Comparison of ENCODE assay signal across 22 cellular contexts in genomic region chr10:45655219-45655618, GRCh38. TPM values are rescaled to one million over a fixed set of nuclear protein-coding genes. Genes with fewer than 3 reads are reported as not detected.
DNase-seq lines count a peak whose midpoint lies in the region; ATAC-seq, FAIRE-seq and TF ChIP-seq lines count a peak whose summit lies in the region.
"Had no signal": no experiment of that assay in that cellular context is flagged by ENCODE, and none has a peak within 500 bp of the region (broad histone marks: within the 10 kb centered on the region; RNA-seq: fewer than 3 reads in every experiment).

No MANE protein-coding gene starts in this region.

- DNase-seq in activated T-cell treated with anti-CD3 and anti-CD28 coated beads, Interleukin-2, amount 50 U/mL, for 72 hours: no peak
- DNase-seq in activated T-cell treated with anti-CD3 and anti-CD28 coated beads for 4 hours (no peak), immature natural killer cell (peak in 2 of 3 donors; percentile 14 to 16), small intestine (no peak), CD14-positive monocyte (ENCODE audit: low spot score) (no peak), KBM-7 (no peak)
- DNase-seq: Calu3; CD8-positive, alpha-beta T cell; EL; GOT3; MM.1S; NCI-H1092; NCI-H748 treated with DMSO at 0.1 percent for 48 hours; PC-3; RPMI8226; SHP77 treated with DMSO at 0.1 percent for 48 hours had no signal

- H3K27me3 Mint-ChIP-seq in activated T-cell treated with anti-CD3 and anti-CD28 coated beads, Interleukin-2, amount 50 U/mL, for 72 hours (ENCODE audit: low read depth): no peaks in the 10 kb centered on the region
- H3K27me3 Mint-ChIP-seq in immature natural killer cell (ENCODE audit: low read depth in 3 of 3): peaks cover 0 to 3% (median 0%) of the 10 kb centered on the region in 3 donors
- H3K27me3 Mint-ChIP-seq in CD14-positive monocyte (ENCODE audit: low read depth in 3 of 3): no peaks in the 10 kb centered on the region
- H3K27me3 Mint-ChIP-seq: IgD-negative memory B cell had no signal

- intact Hi-C loops in CD14-positive monocyte (cut with micrococcal nuclease): no loop called here

- H3K9me2 ChIP-seq in OCI-LY1 (ENCODE audit: low read depth, low read length): no peaks in the 10 kb centered on the region

- peak overlapping the region in 1 of 2 donors; percentile 2 for H3K4me3 Mint-ChIP-seq in activated T-cell treated with anti-CD3 and anti-CD28 coated beads, Interleukin-2, amount 50 U/mL, for 72 hours
- peak overlapping the region; percentile 3 to 46 (median 15) for H3K4me3 Mint-ChIP-seq in immature natural killer cell
- no peak overlapping the region for H3K4me3 Mint-ChIP-seq in CD14-positive monocyte
- H3K4me3 Mint-ChIP-seq: CD8-positive, alpha-beta T cell had no signal

- H3K27ac Mint-ChIP-seq in activated T-cell treated with anti-CD3 and anti-CD28 coated beads, Interleukin-2, amount 50 U/mL, for 72 hours: peak overlapping the region; percentile 3
- peak overlapping the region in 5 of 6 donors; percentile 0 to 57 (median 54) for H3K27ac Mint-ChIP-seq in immature natural killer cell
- H3K27ac Mint-ChIP-seq in CD14-positive monocyte: no peak overlapping the region
- H3K27ac Mint-ChIP-seq: CD8-positive, alpha-beta T cell had no signal

- H3K36me3 ChIP-seq in OCI-LY1 (ENCODE audit: insufficient read depth, low read length): peaks cover 40% of the 10 kb centered on the region
- H3K36me3 ChIP-seq in small intestine (ENCODE audit: control insufficient read depth in 2 of 2, insufficient read depth in 2 of 2, low read length in 2 of 2): peaks cover 2 to 3% of the 10 kb centered on the region in 2 donors

- no peak for ATAC-seq in activated T-cell treated with anti-CD3 and anti-CD28 coated beads, Interleukin-2, amount 50 U/mL, for 72 hours (replicated peaks in 1 of 2)
- no peak for ATAC-seq in HG03442 (IDR thresholded peaks at IDR 0.05; ENCODE audit: unreplicated experiment)
- ATAC-seq: A549; CD8-positive, alpha-beta T cell; HCT116; PC-3 had no signal

- H2AFZ ChIP-seq in OCI-LY1 (ENCODE audit: low read length): no peak overlapping the region

- TF ChIP-seq CTCF in OCI-LY1 (IDR thresholded peaks at IDR 0.05; ENCODE audit: low read length) (no peak), CD14-positive monocyte (IDR thresholded peaks at IDR 0.05) (no peak)

- H3K9me3 Mint-ChIP-seq in activated T-cell treated with anti-CD3 and anti-CD28 coated beads, Interleukin-2, amount 50 U/mL, for 72 hours: peaks cover 0 to 3% of the 10 kb centered on the region in 2 donors
- H3K9me3 Mint-ChIP-seq in immature natural killer cell (peaks cover 0 to 9% (median 3%) of the 10 kb centered on the region in 6 donors), CD14-positive monocyte (peaks cover 2 to 14% (median 6%) of the 10 kb centered on the region in 7 donors)

- FAIRE-seq in small intestine (lab: Jason Lieb, UNC): peak; percentile 33
- FAIRE-seq: A549, GM12891 had no signal

- no peaks in the 10 kb centered on the region for H4K20me1 ChIP-seq in OCI-LY1 (ENCODE audit: insufficient read depth, low read length)

- H3K9ac ChIP-seq in OCI-LY1 (ENCODE audit: low read length): peak overlapping the region; percentile 33; the same call in 1 of the 2 replicates

- peaks cover 5 to 15% of the 10 kb centered on the region in 2 donors for H3K36me3 Mint-ChIP-seq in activated T-cell treated with anti-CD3 and anti-CD28 coated beads, Interleukin-2, amount 50 U/mL, for 72 hours (ENCODE audit: insufficient read depth in 2 of 2)
- H3K36me3 Mint-ChIP-seq in immature natural killer cell (peaks cover 33 to 45% (median 38%) of the 10 kb centered on the region in 3 donors), CD14-positive monocyte (peaks cover 25 to 38% of the 10 kb centered on the region in 2 donors)

- in situ Hi-C loops in KBM-7 (cut with MboI; ENCODE audit: low pct_unique_long_range_greater_than_20kb, low sequenced_read_pairs): no loop called here

- H3K27me3 ChIP-seq in OCI-LY1 (ENCODE audit: insufficient read depth, low read length): no peaks in the 10 kb centered on the region
- no peaks in the 10 kb centered on the region for H3K27me3 ChIP-seq in small intestine (ENCODE audit: control insufficient read depth in 2 of 2, insufficient read depth in 2 of 2, low read length in 2 of 2)

- H3K4me1 ChIP-seq in OCI-LY1 (ENCODE audit: insufficient read depth, low read length, severe bottlenecking): peaks cover 77% of the 10 kb centered on the region
- H3K4me1 ChIP-seq in small intestine (ENCODE audit: control insufficient read depth in 2 of 2, insufficient read depth in 1 of 2, low read depth in 1 of 2, low read length in 1 of 2): no peaks in the 10 kb centered on the region
- H3K4me1 ChIP-seq: A549 had no signal

- peak overlapping the region; percentile 73; the same call in 1 of the 2 replicates for H3K4me2 ChIP-seq in OCI-LY1 (ENCODE audit: low read length)
- H3K4me2 ChIP-seq: A549 had no signal

- H3F3A ChIP-seq in OCI-LY1 (ENCODE audit: insufficient read depth, low read length): 0 out of 2 replicates have a peak, but pooled peaks cover 5% of the 10 kb centered on the region

- H3K4me3 ChIP-seq in OCI-LY1 (ENCODE audit: low read depth, low read length, poor library complexity, severe bottlenecking) (no peak overlapping the region), small intestine (ENCODE audit: low read depth in 1 of 2, low read length in 2 of 2) (no peak overlapping the region)
- H3K4me3 ChIP-seq: A549 had no signal

- H3K27ac ChIP-seq in OCI-LY1 (ENCODE audit: low read depth, low read length, poor library complexity, severe bottlenecking) (peak overlapping the region; percentile 92), small intestine (ENCODE audit: low read depth in 1 of 2, low read length in 1 of 2) (no peak overlapping the region)
- H3K27ac ChIP-seq: A549 had no signal

- H3K79me2 ChIP-seq in OCI-LY1 (ENCODE audit: insufficient read depth, low read length): peaks cover 49% of the 10 kb centered on the region

- H3K9me3 ChIP-seq in OCI-LY1 (ENCODE audit: low read length) (no peaks in the 10 kb centered on the region), small intestine (ENCODE audit: control insufficient read depth, low read depth) (no peaks in the 10 kb centered on the region)
- H3K9me3 ChIP-seq: A549 had no signal

- peaks cover 15% of the 10 kb centered on the region for H3K4me1 Mint-ChIP-seq in activated T-cell treated with anti-CD3 and anti-CD28 coated beads, Interleukin-2, amount 50 U/mL, for 72 hours (ENCODE audit: low read depth)
- H3K4me1 Mint-ChIP-seq in immature natural killer cell: peaks cover 34 to 61% of the 10 kb centered on the region in 2 donors
- no peaks in the 10 kb centered on the region for H3K4me1 Mint-ChIP-seq in CD14-positive monocyte

RNA-seq across cellular contexts. Expression of gene ZFAND4, which starts 17.4 kb away (rescaled TPM):
- total RNA-seq in activated T-cell treated with anti-CD3 and anti-CD28 coated beads, Interleukin-2, amount 50 U/mL, for 72 hours: 10 to 100 TPM; 11.9 to 13.4 TPM
- polyA plus RNA-seq in immature natural killer cell (10 to 100 TPM in 2 of 3 donors, 1 to 10 TPM in 1; 6.4 to 19.0 (median 15.7) TPM), small intestine (1 to 10 TPM in 2 of 3 donors, under 1 TPM in 1; 0.81 to 4.4 (median 3.1) TPM), CD14-positive monocyte (1 to 10 TPM; 5.1 to 5.9 TPM)

Comparison
In these comparisons a context has a peak if more than half of its experiments do, and no peak if none do; other contexts are left out.
1. DNase-seq: peak in immature natural killer cell (2 of 3); none in activated T-cell treated with anti-CD3 and anti-CD28 coated beads, Interleukin-2, amount 50 U/mL, for 72 hours (0 of 2), activated T-cell treated with anti-CD3 and anti-CD28 coated beads for 4 hours (single experiment), small intestine (single experiment), CD14-positive monocyte (single experiment) and KBM-7 (single experiment).
2. H3K27ac Mint-ChIP-seq: peak in activated T-cell treated with anti-CD3 and anti-CD28 coated beads, Interleukin-2, amount 50 U/mL, for 72 hours (single experiment) and immature natural killer cell (5 of 6); none in CD14-positive monocyte (0 of 7).
3. H3K4me3 Mint-ChIP-seq: peak in immature natural killer cell (5 of 5); none in CD14-positive monocyte (0 of 2).